ENCODE assay signal across 15 cellular contexts in the genomic region with DNA sequence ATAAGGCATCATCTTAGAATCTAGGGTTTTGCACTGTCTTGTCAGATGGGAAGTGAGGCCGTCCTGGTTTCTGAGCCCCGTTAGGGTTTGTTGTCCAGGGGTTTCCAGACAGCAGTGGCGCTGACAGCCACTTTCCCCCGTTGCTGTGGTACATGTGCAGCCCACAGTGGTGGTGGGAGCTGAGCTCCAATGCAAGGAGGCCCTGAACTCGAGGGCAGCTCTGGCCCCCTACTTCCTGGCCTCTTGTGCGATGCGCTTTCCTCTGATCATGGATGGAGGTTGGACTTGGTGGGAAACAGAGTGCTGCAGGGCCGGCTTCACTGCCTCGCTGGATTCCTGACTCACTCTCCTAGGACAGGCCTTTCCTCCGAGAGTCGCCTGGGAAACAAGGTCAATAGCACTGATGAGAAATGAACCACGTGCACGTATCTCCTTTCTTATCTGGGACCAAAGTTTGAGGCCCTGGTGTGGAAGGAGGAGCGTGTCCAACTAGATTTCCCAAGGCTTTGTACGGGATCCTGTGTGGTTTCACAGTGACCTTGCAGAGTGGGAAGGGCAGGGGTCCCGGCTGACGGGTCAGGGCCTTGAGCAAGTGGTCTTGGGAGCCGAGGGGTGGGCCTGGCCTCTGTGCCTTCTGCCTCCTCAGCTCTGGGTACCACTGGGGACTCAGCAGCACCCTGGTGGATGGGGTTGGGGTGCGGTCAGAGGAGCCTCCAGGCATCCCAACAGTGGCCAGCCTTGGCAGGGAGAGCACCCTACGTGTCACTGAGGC. TPM values are rescaled to one million over a fixed set of nuclear protein-coding genes. Genes with fewer than 3 reads are reported as not detected.
A peak's percentile ranks its signal among the peaks of the same experiment; 100 is the strongest.
DNase-seq lines count a peak whose midpoint lies in the region; ATAC-seq, FAIRE-seq and TF ChIP-seq lines count a peak whose summit lies in the region.
"Had no signal": no experiment of that assay in that cellular context is flagged by ENCODE, and none has a peak within 500 bp of the region (broad histone marks: within the 10 kb centered on the region; RNA-seq: fewer than 3 reads in every experiment).

No MANE protein-coding gene starts in this region.

- FAIRE-seq in pancreas (lab: Jason Lieb, UNC) = no peak

- TF ChIP-seq CTCF in endodermal cell (conservative IDR thresholded peaks at IDR 0.05) = no peak
- no peak for TF ChIP-seq CTCF in pancreas (IDR thresholded peaks at IDR 0.05)

- peak overlapping the region; percentile 60 for H3K27ac Mint-ChIP-seq in T-helper 2 cell treated with Interferon-gamma antibody and Interleukin-4, amounts not matched to agents 5 μg/mL and 100 μg/mL, for 36 hours
- H3K27ac Mint-ChIP-seq in T-cell (no peak overlapping the region), endodermal cell (no peak overlapping the region)
- H3K27ac Mint-ChIP-seq: activated CD4-positive, alpha-beta T cell treated with anti-CD3 and anti-CD28 coated beads for 36 hours had no signal

- H3K9me3 ChIP-seq in endodermal cell (ENCODE audit: control insufficient read depth, low read length) (no peaks in the 10 kb centered on the region), pancreas (no peaks in the 10 kb centered on the region)
- H3K9me3 ChIP-seq: heart left ventricle, thoracic aorta had no signal

- peaks cover 1% of the 10 kb centered on the region for H3K27me3 Mint-ChIP-seq in T-helper 2 cell treated with Interferon-gamma antibody and Interleukin-4, amounts not matched to agents 5 μg/mL and 100 μg/mL, for 36 hours (ENCODE audit: low read depth)
- H3K27me3 Mint-ChIP-seq in T-cell (peaks cover 0 to 2% of the 10 kb centered on the region in 2 donors), endodermal cell (ENCODE audit: insufficient read depth) (peaks cover 2% of the 10 kb centered on the region)

- H3K4me1 Mint-ChIP-seq in T-helper 2 cell treated with Interferon-gamma antibody and Interleukin-4, amounts not matched to agents 5 μg/mL and 100 μg/mL, for 36 hours (ENCODE audit: low read depth) = peaks cover 26% of the 10 kb centered on the region
- peaks cover 45 to 51% (median 50%) of the 10 kb centered on the region in 3 donors for H3K4me1 Mint-ChIP-seq in T-cell
- H3K4me1 Mint-ChIP-seq in endodermal cell = peaks cover 22% of the 10 kb centered on the region

- POLR2A ChIA-PET in T-cell (lab: Charles Lee) = no interaction called here

- H3K4me1 ChIP-seq in endodermal cell (ENCODE audit: control insufficient read depth, insufficient read depth, low read length) = peaks cover 16% of the 10 kb centered on the region
- H3K4me1 ChIP-seq in pancreas = peaks cover 22 to 33% (median 28%) of the 10 kb centered on the region in 3 donors

- H3K27ac ChIP-seq in endodermal cell (ENCODE audit: low read depth, low read length) (no peak overlapping the region), pancreas (peak overlapping the region in 3 of 4 donors; percentile 11 to 22 (median 18)), substantia nigra (ENCODE audit: low read depth, low read length, poor library complexity, severe bottlenecking) (no peak overlapping the region)
- H3K27ac ChIP-seq: thoracic aorta had no signal

- no peak overlapping the region for H3K4me3 Mint-ChIP-seq in T-helper 2 cell treated with Interferon-gamma antibody and Interleukin-4, amounts not matched to agents 5 μg/mL and 100 μg/mL, for 36 hours
- H3K4me3 Mint-ChIP-seq in T-cell (peak overlapping the region; percentile 32 to 83 (median 37)), endodermal cell (no peak overlapping the region)

- H3K36me3 ChIP-seq in endodermal cell (ENCODE audit: control insufficient read depth, insufficient read depth, low read length) (peaks cover 27% of the 10 kb centered on the region), pancreas (peaks cover 0 to 12% (median 0%) of the 10 kb centered on the region in 3 donors)

- H3K9me3 Mint-ChIP-seq in T-helper 2 cell treated with Interferon-gamma antibody and Interleukin-4, amounts not matched to agents 5 μg/mL and 100 μg/mL, for 36 hours = no peaks in the 10 kb centered on the region
- no peaks in the 10 kb centered on the region for H3K9me3 Mint-ChIP-seq in T-cell
- no peaks in the 10 kb centered on the region for H3K9me3 Mint-ChIP-seq in endodermal cell

- no peak for DNase-seq in T-helper 2 cell treated with Interferon-gamma antibody and Interleukin-4, amounts not matched to agents 5 μg/mL and 100 μg/mL, for 36 hours (ENCODE audit: low spot score)
- no peak for DNase-seq in T-helper 2 cell
- DNase-seq in T-cell = no peak
- peak; percentile 40 for DNase-seq in endodermal cell
- DNase-seq in pancreas = peak in 4 of 6 donors; percentile 41 to 70 (median 56)
- DNase-seq in substantia nigra (lab: John Stamatoyannopoulos, UW) = no peak
- no peak for DNase-seq in superior temporal gyrus (ENCODE audit: extremely low spot score)
- DNase-seq: activated CD4-positive, alpha-beta T cell treated with anti-CD3 and anti-CD28 coated beads for 36 hours; effector CD4-positive, alpha-beta T cell; mammary epithelial cell; NCI-H187 treated with DMSO at 0.1 percent for 48 hours had no signal

- H3K27me3 ChIP-seq in endodermal cell (ENCODE audit: control insufficient read depth, insufficient read depth, low read length, poor library complexity, severe bottlenecking) = peaks cover 5% of the 10 kb centered on the region
- no peaks in the 10 kb centered on the region for H3K27me3 ChIP-seq in pancreas
- H3K27me3 ChIP-seq: heart left ventricle had no signal

- intact Hi-C loops in pancreas (cut with DNase I) = no loop called here

- 92 to 94% methylated on average over 18 to 20 of the region's 20 CpGs for WGBS in endodermal cell (ENCODE audit: insufficient coverage in 1 of 2, insufficient read length in 1 of 2), 2 experiments
- WGBS in pancreas, 2 donors = 32% methylated on average over 20 of the region's 20 CpGs

- CTCF ChIA-PET in T-cell (lab: Charles Lee) = no interaction called here

- H3K36me3 Mint-ChIP-seq in T-helper 2 cell treated with Interferon-gamma antibody and Interleukin-4, amounts not matched to agents 5 μg/mL and 100 μg/mL, for 36 hours (ENCODE audit: low read depth) = peaks cover 17% of the 10 kb centered on the region
- H3K36me3 Mint-ChIP-seq in T-cell = peaks cover 10% of the 10 kb centered on the region
- peaks cover 22% of the 10 kb centered on the region for H3K36me3 Mint-ChIP-seq in endodermal cell (ENCODE audit: low read depth)

- no peak overlapping the region for H3K9ac ChIP-seq in endodermal cell (ENCODE audit: extremely low read depth, low read length, poor library complexity, severe bottlenecking)

- H3K4me3 ChIP-seq in endodermal cell (ENCODE audit: low read length) = no peak overlapping the region
- no peak overlapping the region for H3K4me3 ChIP-seq in pancreas
- H3K4me3 ChIP-seq: heart left ventricle, thoracic aorta had no signal

- ATAC-seq in T-cell (replicated peaks in 1 of 4) = no peak
- ATAC-seq in pancreas = peak; percentile 6 to 28 (median 20)
- no peak for ATAC-seq in HG03460 (IDR thresholded peaks at IDR 0.05; ENCODE audit: unreplicated experiment)
- ATAC-seq: activated CD4-positive, alpha-beta T cell treated with anti-CD3 and anti-CD28 coated beads for 36 hours; heart left ventricle had no signal

RNA-seq across cellular contexts. Expression of a gene that starts 3.7 kb away (rescaled TPM):
- total RNA-seq in T-cell (10 to 100 TPM; 40.2 to 69.4 (median 66.3) TPM), endodermal cell (10 to 100 TPM; 43.4 to 48.0 TPM), pancreas (10 to 100 TPM; 11.2 to 17.2 (median 13.1) TPM)
- 23.9 TPM for polyA plus RNA-seq in endodermal cell (2013, experiment 1 of 2)
- polyA plus RNA-seq in endodermal cell (2013, experiment 2 of 2) = 22.0 TPM
- polyA plus RNA-seq in pancreas = 10 to 100 TPM; 15.6 to 39.3 TPM

RNA-seq across cellular contexts. Expression of a gene that starts 19.2 kb away (rescaled TPM):
- total RNA-seq in T-cell (10 to 100 TPM; 23.2 to 68.4 (median 63.4) TPM), endodermal cell (10 to 100 TPM; 34.2 to 36.3 TPM), pancreas (10 to 100 TPM; 17.6 to 35.7 (median 27.9) TPM)
- polyA plus RNA-seq in endodermal cell (2013, experiment 1 of 2) = 11.3 TPM
- polyA plus RNA-seq in endodermal cell (2013, experiment 2 of 2) = 14.6 TPM
- 100 to 1,000 TPM; 171 to 253 TPM for polyA plus RNA-seq in pancreas

RNA-seq across cellular contexts. Expression of a gene that starts 19.5 kb away (rescaled TPM):
- 10 to 100 TPM in 1 of 5 donors, 1 to 10 TPM in 4; 5.1 to 13.4 (median 8.8) TPM for total RNA-seq in T-cell
- 10 to 100 TPM in 1 of 2 donors, 1 to 10 TPM in 1; 8.5 to 13.3 TPM for total RNA-seq in endodermal cell
- polyA plus RNA-seq in endodermal cell (2013, experiment 1 of 2) = 1.8 TPM
- polyA plus RNA-seq in endodermal cell (2013, experiment 2 of 2) = 1.8 TPM
- 1 to 10 TPM; 2.7 to 6.9 (median 5.6) TPM for total RNA-seq in pancreas
- polyA plus RNA-seq in pancreas = 10 to 100 TPM; 10.4 to 24.2 TPM

RNA-seq across cellular contexts. Expression of a gene that starts 35.7 kb away (rescaled TPM):
- 100 to 1,000 TPM in 1 of 5 donors, 10 to 100 TPM in 4; 58.9 to 128 (median 73.7) TPM for total RNA-seq in T-cell
- total RNA-seq in endodermal cell = 10 to 100 TPM in 1 of 2 donors, 1 to 10 TPM in 1; 9.3 to 16.8 TPM
- 12.8 TPM for polyA plus RNA-seq in endodermal cell (2013, experiment 1 of 2)
- polyA plus RNA-seq in endodermal cell (2013, experiment 2 of 2) = 12.0 TPM
- total RNA-seq in pancreas = 10 to 100 TPM in 2 of 6 donors, 1 to 10 TPM in 4; 4.0 to 30.0 (median 9.1) TPM
- 10 to 100 TPM; 33.4 to 36.6 TPM for polyA plus RNA-seq in pancreas

RNA-seq across cellular contexts. Expression of a gene that starts 42.7 kb away (rescaled TPM):
- total RNA-seq in T-cell (1 to 10 TPM; 3.4 to 6.1 (median 5.6) TPM), endodermal cell (1 to 10 TPM; 3.0 to 4.3 TPM), pancreas (1 to 10 TPM in 5 of 6 donors, under 1 TPM in 1; 0.98 to 2.0 (median 1.6) TPM)
- polyA plus RNA-seq in endodermal cell (2013, experiment 1 of 2) = 0.93 TPM
- polyA plus RNA-seq in endodermal cell (2013, experiment 2 of 2) = 1.3 TPM
- 1 to 10 TPM; 5.4 to 7.3 TPM for polyA plus RNA-seq in pancreas
- total RNA-seq: A172 had no signal

Comparison
In these comparisons a context has a peak if more than half of its experiments do, and no peak if none do; other contexts are left out.
1. DNase-seq: peak in endodermal cell (single experiment) and pancreas (4 of 6); none in T-helper 2 cell treated with Interferon-gamma antibody and Interleukin-4, amounts not matched to agents 5 μg/mL and 100 μg/mL, for 36 hours (single experiment), T-helper 2 cell (0 of 5), T-cell (0 of 34), substantia nigra (0 of 49) and superior temporal gyrus (single experiment).
2. H3K4me3 Mint-ChIP-seq: peak in T-cell (3 of 3); none in T-helper 2 cell treated with Interferon-gamma antibody and Interleukin-4, amounts not matched to agents 5 μg/mL and 100 μg/mL, for 36 hours (single experiment) and endodermal cell (single experiment).
3. ATAC-seq: peak in pancreas (4 of 4); none in T-cell (0 of 4) and HG03460 (single experiment).
4. H3K27ac ChIP-seq: peak in pancreas (3 of 4); none in endodermal cell (single experiment) and substantia nigra (single experiment).